ENCODE assay signal across 12 cellular contexts in genomic region chr15:67039349-67040075, GRCh38. TPM values are rescaled to one million over a fixed set of nuclear protein-coding genes. Genes with fewer than 3 reads are reported as not detected.
DNase-seq lines count a peak whose midpoint lies in the region; ATAC-seq and TF ChIP-seq lines count a peak whose summit lies in the region.
"Had no signal": no experiment of that assay in that cellular context is flagged by ENCODE, and none has a peak within 500 bp of the region (broad histone marks: within the 10 kb centered on the region; RNA-seq: fewer than 3 reads in every experiment).

No MANE protein-coding gene starts in this region.

- WGBS in GM23248 (ENCODE audit: low coverage in 1 of 2, low lambda C conversion rate in 2 of 2, missing lambda C conversion rate in 2 of 2), 2 experiments: 96 to 97% methylated on average over 11 of the region's 11 CpGs

- no peaks in the 10 kb centered on the region for H4K20me1 ChIP-seq in GM23248 (ENCODE audit: insufficient read depth)

- no peaks in the 10 kb centered on the region for H3K9me3 Mint-ChIP-seq in activated CD4-positive, alpha-beta T cell treated with anti-CD3 and anti-CD28 coated beads for 36 hours (ENCODE audit: low read depth)
- no peaks in the 10 kb centered on the region for H3K9me3 Mint-ChIP-seq in progenitor cell of endocrine pancreas (ENCODE audit: low read depth)

- H3K27ac ChIP-seq in RWPE1 (peak overlapping the region; percentile 21; the same call in 1 of the 2 replicates), foreskin keratinocyte (peak overlapping the region; percentile 89), GM23248 (no peak overlapping the region), brain microvascular endothelial cell (no peak overlapping the region)
- H3K27ac ChIP-seq: sigmoid colon had no signal

- in situ Hi-C loops in GM23248 (cut with MboI) (no loop called here), brain microvascular endothelial cell (cut with HindIII; ENCODE audit: low pct_ligation_motif_present, low sequenced_read_pairs) (no loop called here)

- H3K27me3 ChIP-seq in foreskin keratinocyte (no peaks in the 10 kb centered on the region), GM23248 (replicated peaks; ENCODE audit: insufficient read depth) (peaks cover 8% of the 10 kb centered on the region; the same call in 1 of the 2 replicates), brain microvascular endothelial cell (replicated peaks) (no peaks in the 10 kb centered on the region)
- H3K27me3 ChIP-seq: sigmoid colon had no signal

- CTCF ChIA-PET in activated CD4-positive, alpha-beta T cell treated with anti-CD3 and anti-CD28 coated beads for 36 hours (lab: Charles Lee): interaction anchor here (0.6 to 1.6 kb wide), 2 partner anchors 32 to 73 kb away, joined by 3 read pairs; no protein-coding TSS in a partner anchor
- CTCF ChIA-PET in RWPE1 (lab: Yijun Ruan, JAX): no interaction called here

- POLR2A ChIA-PET in activated CD4-positive, alpha-beta T cell treated with anti-CD3 and anti-CD28 coated beads for 36 hours (lab: Charles Lee): interaction anchor here (0.6 kb wide), 1 partner anchor 45 kb away, joined by 3 read pairs; no protein-coding TSS in a partner anchor
- POLR2A ChIA-PET in RWPE1 (lab: Yijun Ruan, JAX; ENCODE audit: low non-redundant PET): no interaction called here

- no peak overlapping the region for H3K4me3 Mint-ChIP-seq in activated CD4-positive, alpha-beta T cell treated with anti-CD3 and anti-CD28 coated beads for 36 hours
- H3K4me3 Mint-ChIP-seq in progenitor cell of endocrine pancreas (ENCODE audit: low read depth): no peak overlapping the region

- H3K36me3 ChIP-seq in GM23248 (ENCODE audit: low read depth): no peaks in the 10 kb centered on the region
- H3K36me3 ChIP-seq in brain microvascular endothelial cell (replicated peaks): no peaks in the 10 kb centered on the region
- H3K36me3 ChIP-seq: sigmoid colon had no signal

- H3F3A ChIP-seq in GM23248 (ENCODE audit: insufficient read depth): peaks cover 12% of the 10 kb centered on the region

- no peak for DNase-seq in activated CD4-positive, alpha-beta T cell treated with anti-CD3 and anti-CD28 coated beads for 36 hours
- no peak for DNase-seq in activated CD4-positive, alpha-beta T cell treated with anti-CD3 and anti-CD28 coated beads, Interleukin-2, amount 50 U/mL, for 4 hours
- peak; percentile 90 for DNase-seq in RWPE1 (ENCODE audit: low spot score)
- DNase-seq in foreskin keratinocyte: peak; percentile 81 to 93
- no peak for DNase-seq in progenitor cell of endocrine pancreas (ENCODE audit: low spot score, unreplicated experiment)
- no peak for DNase-seq in GM23248
- no peak for DNase-seq in brain microvascular endothelial cell
- no peak for DNase-seq in anterior cingulate cortex (lab: John Stamatoyannopoulos, UW)
- DNase-seq: activated CD4-positive, CD25-positive, alpha-beta regulatory T cell; erythroblast; NCI-H1930; sigmoid colon had no signal

- peaks cover 47% of the 10 kb centered on the region for H3K4me1 Mint-ChIP-seq in activated CD4-positive, alpha-beta T cell treated with anti-CD3 and anti-CD28 coated beads for 36 hours
- H3K4me1 Mint-ChIP-seq in progenitor cell of endocrine pancreas (ENCODE audit: low read depth): peaks cover 30% of the 10 kb centered on the region

- intact Hi-C loops in activated CD4-positive, alpha-beta T cell treated with anti-CD3 and anti-CD28 coated beads for 36 hours (cut with DNase I, micrococcal nuclease): no loop called here

- peaks cover 27% of the 10 kb centered on the region for H3K4me1 ChIP-seq in foreskin keratinocyte
- peaks cover 23% of the 10 kb centered on the region for H3K4me1 ChIP-seq in GM23248 (ENCODE audit: insufficient read depth)

- H3K4me3 ChIP-seq in GM23248 (no peak overlapping the region), brain microvascular endothelial cell (ENCODE audit: low read depth, low read length) (no peak overlapping the region)
- H3K4me3 ChIP-seq: sigmoid colon had no signal

- H3K9me3 ChIP-seq in GM23248 (ENCODE audit: low read depth): no peaks in the 10 kb centered on the region
- H3K9me3 ChIP-seq: sigmoid colon had no signal

- no peak overlapping the region for H3K9ac ChIP-seq in GM23248

- no peaks in the 10 kb centered on the region for H3K9me2 ChIP-seq in GM23248 (ENCODE audit: insufficient read depth)

- no peak overlapping the region for H3K4me2 ChIP-seq in GM23248 (ENCODE audit: unreplicated experiment)

- TF ChIP-seq CTCF in RWPE1 (conservative IDR thresholded peaks at IDR 0.05; ENCODE audit: low read depth): no peak
- no peak for TF ChIP-seq CTCF in foreskin keratinocyte (conservative IDR thresholded peaks at IDR 0.05)
- TF ChIP-seq CTCF in progenitor cell of endocrine pancreas (IDR thresholded peaks at IDR 0.05; ENCODE audit: unreplicated experiment): no peak
- no peak for TF ChIP-seq CTCF in brain microvascular endothelial cell (IDR thresholded peaks at IDR 0.05; ENCODE audit: low read depth, low read length, missing control alignments)

- peak overlapping the region; percentile 32 for H3K27ac Mint-ChIP-seq in activated CD4-positive, alpha-beta T cell treated with anti-CD3 and anti-CD28 coated beads for 36 hours
- peak overlapping the region; percentile 59 for H3K27ac Mint-ChIP-seq in progenitor cell of endocrine pancreas

- no peaks in the 10 kb centered on the region for H3K36me3 Mint-ChIP-seq in activated CD4-positive, alpha-beta T cell treated with anti-CD3 and anti-CD28 coated beads for 36 hours (ENCODE audit: low read depth)
- H3K36me3 Mint-ChIP-seq in progenitor cell of endocrine pancreas (ENCODE audit: insufficient read depth): no peaks in the 10 kb centered on the region

- no peaks in the 10 kb centered on the region for H3K79me2 ChIP-seq in GM23248 (ENCODE audit: insufficient read depth)

- ATAC-seq in activated CD4-positive, alpha-beta T cell treated with anti-CD3 and anti-CD28 coated beads for 36 hours: peak; percentile 32
- peak; percentile 79 for ATAC-seq in foreskin keratinocyte

- H2AFZ ChIP-seq in GM23248: no peak overlapping the region

- no peaks in the 10 kb centered on the region for H3K27me3 Mint-ChIP-seq in activated CD4-positive, alpha-beta T cell treated with anti-CD3 and anti-CD28 coated beads for 36 hours
- H3K27me3 Mint-ChIP-seq in progenitor cell of endocrine pancreas: peaks cover 11% of the 10 kb centered on the region

RNA-seq across cellular contexts. Expression of gene SMAD3, which starts 25.9 kb away (rescaled TPM):
- total RNA-seq in activated CD4-positive, alpha-beta T cell treated with anti-CD3 and anti-CD28 coated beads for 36 hours: 10 to 100 TPM; 33.7 to 40.8 TPM
- total RNA-seq in foreskin keratinocyte (49.9 and 57.4 TPM in 2 replicates), progenitor cell of endocrine pancreas (49.9 and 51.3 TPM in 2 replicates)
- polyA plus RNA-seq in foreskin keratinocyte (27.2 and 29.4 TPM in 2 replicates), GM23248 (2016; fragmentation: Nextera tagmentation; extraction: Ambion mirVana) (30.8 and 30.9 TPM in 2 replicates)
- total RNA-seq in GM23248 (2014; rRNA removed; shearing (Covaris generic)): 34.0 and 50.1 TPM in 2 replicates

Comparison
In these comparisons a context has a peak if more than half of its experiments do, and no peak if none do; other contexts are left out.
1. DNase-seq: peak in RWPE1 (single experiment) and foreskin keratinocyte (2 of 2); none in activated CD4-positive, alpha-beta T cell treated with anti-CD3 and anti-CD28 coated beads for 36 hours (single experiment), activated CD4-positive, alpha-beta T cell treated with anti-CD3 and anti-CD28 coated beads, Interleukin-2, amount 50 U/mL, for 4 hours (0 of 2), progenitor cell of endocrine pancreas (single experiment), GM23248 (single experiment), brain microvascular endothelial cell (single experiment) and anterior cingulate cortex (0 of 58).
2. H3K27ac ChIP-seq: peak in RWPE1 (single experiment) and foreskin keratinocyte (single experiment); none in GM23248 (single experiment) and brain microvascular endothelial cell (single experiment).